Comparison of ENCODE assay signal across 20 cellular contexts in the genomic region with DNA sequence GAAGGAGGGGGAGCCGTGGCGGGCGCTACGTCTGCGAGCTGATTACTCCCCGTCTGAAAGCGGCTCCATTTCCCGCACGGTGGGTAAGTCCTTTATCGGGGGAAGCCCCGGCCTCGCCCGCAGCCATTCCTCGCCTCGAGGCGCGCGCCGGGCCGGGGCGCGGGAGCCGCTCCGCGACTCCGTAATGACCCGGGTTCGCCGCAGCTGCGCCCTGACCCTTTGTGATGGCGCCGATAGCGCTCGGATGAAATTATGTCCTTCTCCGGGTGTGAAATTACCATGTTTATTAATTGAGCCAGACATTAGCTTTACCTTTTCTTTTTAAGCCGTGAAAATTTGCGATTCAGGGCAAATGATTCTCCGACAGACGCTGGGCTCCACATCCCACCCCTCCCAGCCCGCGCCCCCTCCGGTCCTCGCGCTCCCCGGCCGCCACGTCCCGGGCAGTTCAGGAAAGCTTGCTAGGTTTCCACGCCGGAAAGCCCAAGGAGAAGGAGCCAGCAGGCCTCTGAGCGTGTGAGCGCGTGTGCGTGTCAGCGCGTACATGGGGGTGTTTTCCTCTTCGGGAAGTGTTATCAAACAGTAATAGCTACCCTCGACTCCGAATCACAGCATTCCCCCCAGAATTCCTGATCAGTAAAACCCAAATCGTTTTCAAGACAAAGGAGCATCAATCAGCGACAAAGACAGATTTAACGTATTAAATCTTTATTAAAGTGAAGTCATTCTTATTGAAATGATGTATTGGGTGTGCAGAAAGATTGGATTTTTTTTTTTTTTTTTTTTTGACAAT. TPM values are rescaled to one million over a fixed set of nuclear protein-coding genes. Genes with fewer than 3 reads are reported as not detected.
A peak's percentile ranks its signal among the peaks of the same experiment; 100 is the strongest.
DNase-seq lines count a peak whose midpoint lies in the region; ATAC-seq and TF ChIP-seq lines count a peak whose summit lies in the region.
"Had no signal": no experiment of that assay in that cellular context is flagged by ENCODE, and none has a peak within 500 bp of the region (broad histone marks: within the 10 kb centered on the region; RNA-seq: fewer than 3 reads in every experiment).

No MANE protein-coding gene starts in this region.

- TF ChIP-seq POLR2A in esophagus squamous epithelium (IDR thresholded peaks at IDR 0.05) = no peak

- no peak for TF ChIP-seq CTCF in esophagus squamous epithelium (IDR thresholded peaks at IDR 0.05)
- no peak for TF ChIP-seq CTCF in nephron progenitor cell (IDR thresholded peaks at IDR 0.05)

- H3K27ac ChIP-seq in HUES6 (ENCODE audit: low read depth, low read length) (no peak overlapping the region), esophagus squamous epithelium (no peak overlapping the region)
- H3K27ac ChIP-seq: epithelial cell of prostate, HL-60, KMS-11, psoas muscle, thyroid gland had no signal

- POLR2A ChIA-PET in T-cell (lab: Charles Lee) = no interaction called here

- no peaks in the 10 kb centered on the region for H3K9me3 ChIP-seq in HUES6 (ENCODE audit: control insufficient read depth, insufficient read depth, low read depth, low read length)
- no peaks in the 10 kb centered on the region for H3K9me3 ChIP-seq in esophagus squamous epithelium
- H3K9me3 ChIP-seq: HAP-1, psoas muscle, thyroid gland had no signal

- H3K27me3 ChIP-seq in HUES6 (ENCODE audit: control insufficient read depth, insufficient read depth, low read length) (peaks cover 100% of the 10 kb centered on the region), esophagus squamous epithelium (peaks cover 0 to 100% (median 12%) of the 10 kb centered on the region in 4 donors)

- H3K4me3 ChIP-seq in HUES6 (ENCODE audit: low read depth, low read length) (peak overlapping the region; percentile 43), esophagus squamous epithelium (peak overlapping the region; percentile 8 to 61 (median 34))
- H3K4me3 ChIP-seq: HAP-1, psoas muscle, thyroid gland had no signal

- ATAC-seq in T-cell (replicated peaks in 1 of 4) (no peak), HG02642 (IDR thresholded peaks at IDR 0.05; ENCODE audit: poor library complexity, unreplicated experiment) (no peak)
- ATAC-seq: psoas muscle had no signal

- H3K4me1 ChIP-seq in HUES6 (ENCODE audit: control insufficient read depth, insufficient read depth, low read length) (peaks cover 69% of the 10 kb centered on the region), esophagus squamous epithelium (peaks cover 0 to 43% (median 12%) of the 10 kb centered on the region in 3 donors)
- H3K4me1 ChIP-seq: psoas muscle had no signal

- H3K27ac Mint-ChIP-seq in nephron progenitor cell (no peak overlapping the region), T-cell (no peak overlapping the region)

- H3K4me3 Mint-ChIP-seq in nephron progenitor cell = peak overlapping the region; percentile 10
- H3K4me3 Mint-ChIP-seq in T-cell = peak overlapping the region in 1 of 3 donors; percentile 43
- H3K4me3 Mint-ChIP-seq: B cell had no signal

- H3K36me3 Mint-ChIP-seq in nephron progenitor cell (ENCODE audit: low read depth) (no peaks in the 10 kb centered on the region), T-cell (peaks cover 6% of the 10 kb centered on the region)

- WGBS in esophagus squamous epithelium, 2 donors = 16 to 38% methylated on average over 41 to 45 of the region's 62 CpGs

- H3K36me3 ChIP-seq in HUES6 (ENCODE audit: control insufficient read depth, insufficient read depth, low read length) (no peaks in the 10 kb centered on the region), esophagus squamous epithelium (no peaks in the 10 kb centered on the region)
- H3K36me3 ChIP-seq: HAP-1, thyroid gland had no signal

- intact Hi-C loops in esophagus squamous epithelium (cut with DNase I) = no loop called here

- DNase-seq in NCI-H2227 (lab: John Stamatoyannopoulos, UW; ENCODE audit: unreplicated experiment) (peak; percentile 7), NCI-H2227 treated with DMSO at 0.1 percent for 48 hours (lab: John Stamatoyannopoulos, UW) (no peak), esophagus squamous epithelium (lab: John Stamatoyannopoulos, UW) (no peak), nephron progenitor cell (peak; percentile 25), T-cell (no peak), hypothalamus (lab: John Stamatoyannopoulos, UW) (no peak)
- DNase-seq: activated CD4-positive, CD25-positive, alpha-beta regulatory T cell treated with anti-CD3 and anti-CD28 coated beads, Interleukin-2, amount 50 U/mL, for 72 hours; activated naive CD4-positive, alpha-beta T cell; NCI-H2081; NCI-H510A treated with DMSO at 0.1 percent for 48 hours; psoas muscle; Right ventricle myocardium superior; thyroid gland had no signal

- H3K9ac ChIP-seq in HUES6 (ENCODE audit: low read length) = no peak overlapping the region
- H3K9ac ChIP-seq: KMS-11 had no signal

- H3K27me3 Mint-ChIP-seq in nephron progenitor cell (ENCODE audit: low read depth, poor library complexity) = peaks cover 100% of the 10 kb centered on the region
- H3K27me3 Mint-ChIP-seq in T-cell = peaks cover 85 to 92% of the 10 kb centered on the region in 2 donors

- CTCF ChIA-PET in T-cell (lab: Charles Lee) = interaction anchor here (0.6 to 1.0 kb wide), 2 partner anchors 335 to 950 kb away, joined by 3 to 5 read pairs; no protein-coding TSS in a partner anchor

- H3K9me3 Mint-ChIP-seq in nephron progenitor cell (no peaks in the 10 kb centered on the region), T-cell (peaks cover 11 to 13% (median 12%) of the 10 kb centered on the region in 3 donors)

- H3K4me1 Mint-ChIP-seq in nephron progenitor cell (peaks cover 28% of the 10 kb centered on the region), T-cell (peaks cover 12 to 24% (median 16%) of the 10 kb centered on the region in 3 donors)
- H3K4me1 Mint-ChIP-seq: B cell had no signal

RNA-seq across cellular contexts. Expression of a gene that starts 30.0 kb away (rescaled TPM):
- total RNA-seq in esophagus squamous epithelium (10 to 100 TPM; 11.6 to 39.1 (median 29.9) TPM), T-cell (under 1 TPM in 3 of 5 donors, not detected in 2; 0.15 to 0.69 (median 0.28) TPM)
- total RNA-seq: B cell had no signal

Comparison
In these comparisons a context has a peak if more than half of its experiments do, and no peak if none do; other contexts are left out.
1. DNase-seq: peak in NCI-H2227 (single experiment) and nephron progenitor cell (single experiment); none in NCI-H2227 treated with DMSO at 0.1 percent for 48 hours (single experiment), esophagus squamous epithelium (single experiment), T-cell (0 of 34) and hypothalamus (0 of 51).
2. RNA of a gene that starts 30.0 kb away (total RNA-seq): 11.6 to 39.1 TPM in esophagus squamous epithelium; 0.15 to 0.69 TPM in T-cell; every median in the first group is over 4 times any median in the second.